Comparison of ENCODE assay signal across 39 cellular contexts in the genomic region with DNA sequence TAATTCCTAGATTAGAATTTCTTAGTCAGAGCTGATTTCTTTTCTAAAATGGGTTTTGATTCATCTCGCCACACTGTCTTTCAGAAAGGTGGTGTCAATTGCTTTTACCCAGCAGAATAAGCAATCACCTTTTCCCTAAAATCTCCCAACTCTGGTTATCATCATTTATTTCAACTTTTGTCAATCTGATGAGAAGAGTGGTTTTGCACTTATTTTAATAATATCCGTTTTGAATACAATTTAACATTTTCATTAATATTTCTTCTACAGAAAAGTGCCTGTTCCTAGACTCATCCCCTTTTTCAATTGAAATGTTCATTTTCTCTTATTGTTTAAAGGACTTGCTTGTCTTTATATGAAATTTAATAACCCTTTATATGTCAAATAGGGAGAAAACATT. TPM values are rescaled to one million over a fixed set of nuclear protein-coding genes. Genes with fewer than 3 reads are reported as not detected.
"Had no signal": no experiment of that assay in that cellular context is flagged by ENCODE, and none has a peak within 500 bp of the region (broad histone marks: within the 10 kb centered on the region; RNA-seq: fewer than 3 reads in every experiment).

No MANE protein-coding gene starts in this region.

- H3K36me3 ChIP-seq: adrenal gland, ascending aorta, brain microvascular endothelial cell, breast epithelium, cardiac muscle cell had no signal

- H3K27me3 ChIP-seq: ascending aorta had no signal

- H3K4me3 ChIP-seq: adrenal gland, ascending aorta, body of pancreas, breast epithelium, cardiac muscle cell had no signal

- H3K4me1 ChIP-seq: adrenal gland, ascending aorta, body of pancreas, breast epithelium had no signal

- H3K27ac ChIP-seq: adrenal gland, ascending aorta, body of pancreas, brain microvascular endothelial cell, breast epithelium, cardiac muscle cell had no signal

- H3K9me3 ChIP-seq: adrenal gland, ascending aorta, body of pancreas, breast epithelium had no signal

- ATAC-seq: activated naive CD4-positive, alpha-beta T cell treated with anti-CD3 and anti-CD28 coated beads, Interleukin-2, amount 50 U/mL, for 72 hours; activated naive CD8-positive, alpha-beta T cell treated with anti-CD3 and anti-CD28 coated beads, Interleukin-2, amount 50 U/mL, for 24 hours; activated T-cell treated with anti-CD3 and anti-CD28 coated beads, Interleukin-2, amount 50 U/mL, for 4 hours; activated T-cell treated with anti-CD3 and anti-CD28 coated beads, Interleukin-2, amount 50 U/mL, for 72 hours; activated T-helper 17 cell treated with anti-CD3 and anti-CD28 coated beads, Interleukin-2, amount 50 U/mL, for 72 hours; body of pancreas had no signal

- DNase-seq: activated effector memory CD4-positive, alpha-beta T cell treated with anti-CD3 and anti-CD28 coated beads, Interleukin-2, amount 50 U/mL, for 16 hours; activated effector memory CD4-positive, alpha-beta T cell treated with Interleukin-2 at 50 U/mL for 16 hours; activated gamma-delta T cell; activated gamma-delta T cell treated with Interleukin-2 at 50 U/mL for 16 hours; activated naive CD4-positive, alpha-beta T cell; activated naive CD4-positive, alpha-beta T cell treated with anti-CD3 and anti-CD28 coated beads for 36 hours; activated naive CD4-positive, alpha-beta T cell treated with anti-CD3 and anti-CD28 coated beads, Interleukin-2, amount 10 ng/mL, durations not matched to agents 7 days and 5 days; activated naive CD4-positive, alpha-beta T cell treated with anti-CD3 and anti-CD28 coated beads, Interleukin-2, amount 50 U/mL, for 16 hours; activated naive CD4-positive, alpha-beta T cell treated with Interleukin-2 at 50 U/mL for 16 hours; activated naive CD8-positive, alpha-beta T cell treated with anti-CD3 and anti-CD28 coated beads for 36 hours; activated naive CD8-positive, alpha-beta T cell treated with anti-CD3 and anti-CD28 coated beads, Interleukin-2, amount 10 ng/mL, durations not matched to agents 7 days and 5 days; activated naive CD8-positive, alpha-beta T cell treated with anti-CD3 and anti-CD28 coated beads, Interleukin-2, amount 50 U/mL, for 24 hours; activated T-cell treated with anti-CD3 and anti-CD28 coated beads, Interleukin-2, amount 50 U/mL, for 24 hours; activated T-cell treated with anti-CD3 and anti-CD28 coated beads, Interleukin-2, amount 50 U/mL, for 4 hours; activated T-cell treated with anti-CD3 and anti-CD28 coated beads, Interleukin-2, amount 50 U/mL, for 48 hours; activated T-cell treated with anti-CD3 and anti-CD28 coated beads, Interleukin-2, amount 50 U/mL, for 72 hours; adrenal gland; amniotic stem cell; amygdala; anterior cingulate cortex; aorta; body of pancreas; brain microvascular endothelial cell; caudate nucleus; central memory CD4-positive, alpha-beta T cell; cerebellar nuclear complex had no signal

- FAIRE-seq: astrocyte, bronchial epithelial cell had no signal

RNA-seq across cellular contexts. Expression of a gene that starts 8.2 kb away (rescaled TPM):
- total RNA-seq: activated naive CD4-positive, alpha-beta T cell treated with anti-CD3 and anti-CD28 coated beads for 36 hours; activated naive CD4-positive, alpha-beta T cell treated with anti-CD3 and anti-CD28 coated beads, Interleukin-2, amount 50 U/mL, for 72 hours; activated T-cell treated with anti-CD3 and anti-CD28 coated beads, Interleukin-2, amount 50 U/mL, for 4 hours; activated T-cell treated with anti-CD3 and anti-CD28 coated beads, Interleukin-2, amount 50 U/mL, for 72 hours; activated T-helper 1 cell treated with anti-CD3 and anti-CD28 coated beads, Interleukin-12 subunit alpha, Interleukin-12 subunit beta, Interleukin-2, Interleukin-4 antibody, amounts not matched to agents 30 ng/mL and 10 ng/mL and 1 ng/mL, durations not matched to agents 14 hours and 24 hours and 36 hours; activated T-helper 17 cell treated with anti-CD3 and anti-CD28 coated beads, Interleukin-2, amount 50 U/mL, for 72 hours; activated T-helper 2 cell treated with anti-CD3 and anti-CD28 coated beads, Interferon-gamma antibody, Interleukin-2, Interleukin-4, amounts not matched to agents 10 μg/mL and 5 μg/mL and 100 μg/mL, durations not matched to agents 14 hours and 24 hours and 36 hours; adrenal gland; aorta; ascending aorta; astrocyte; body of pancreas; breast epithelium; bronchial epithelial cell; cardiac muscle cell; cardiac septum; cerebellum; chondrocyte had no signal
- polyA plus RNA-seq: adipose tissue, adrenal gland, aorta, cardiac muscle cell had no signal

RNA-seq across cellular contexts. Expression of a gene that starts 40.7 kb away (rescaled TPM):
- total RNA-seq: activated naive CD8-positive, alpha-beta T cell treated with anti-CD3 and anti-CD28 coated beads, Interleukin-2, amount 10 ng/mL, durations not matched to agents 7 days and 5 days; activated T-cell treated with anti-CD3 and anti-CD28 coated beads, Interleukin-2, amount 50 U/mL, for 4 hours; activated T-helper 1 cell treated with anti-CD3 and anti-CD28 coated beads, Interleukin-12 subunit alpha, Interleukin-12 subunit beta, Interleukin-2, Interleukin-4 antibody, amounts not matched to agents 30 ng/mL and 10 ng/mL and 1 ng/mL, durations not matched to agents 14 hours and 24 hours and 36 hours; activated T-helper 2 cell treated with anti-CD3 and anti-CD28 coated beads, Interferon-gamma antibody, Interleukin-2, Interleukin-4, amounts not matched to agents 10 μg/mL and 5 μg/mL and 100 μg/mL, durations not matched to agents 14 hours and 24 hours and 36 hours; ascending aorta; body of pancreas; cardiac muscle cell had no signal
- polyA plus RNA-seq: cardiac muscle cell had no signal
